ENCODE assay signal across 8 cellular contexts in genomic region chr2:178523596-178524134, GRCh38. TPM values are rescaled to one million over a fixed set of nuclear protein-coding genes. Genes with fewer than 3 reads are reported as not detected.
DNase-seq lines count a peak whose midpoint lies in the region; ATAC-seq and TF ChIP-seq lines count a peak whose summit lies in the region.

No MANE protein-coding gene starts in this region.

- dilution Hi-C loops in IMR-90 (cut with HindIII; ENCODE audit: low sequenced_read_pairs, unreplicated experiment), result no loop called here

- no peak overlapping the region for H2BK120ac ChIP-seq in IMR-90 (ENCODE audit: low read depth, low read length)

- no peak for TF ChIP-seq POLR2A in IMR-90 (IDR thresholded peaks at IDR 0.05; ENCODE audit: low read depth, low read length)

- H3K9ac ChIP-seq in IMR-90 (ENCODE audit: low read depth, low read length) (peak overlapping the region; percentile 98), colonic mucosa (ENCODE audit: low read depth in 2 of 2, low read length in 2 of 2) (peak overlapping the region; percentile 53 to 77), mucosa of stomach (ENCODE audit: low read length) (peak overlapping the region; percentile 84)

- no peak overlapping the region for H2AK5ac ChIP-seq in IMR-90 (ENCODE audit: low read depth, low read length)

- H3K79me1 ChIP-seq in IMR-90 (ENCODE audit: low read depth in 1 of 2, low read length in 2 of 2), result peaks cover 13 to 26% of the 10 kb centered on the region in 2 experiments; a peak in 3 of 4 replicates

- POLR2A ChIA-PET in IMR-90 (lab: Charles Lee; ENCODE audit: unreplicated experiment), result interaction anchor here (0.9 kb wide), 1 partner anchor 73 kb away, joined by 3 read pairs; the partner anchor contains the start of genes PJVK and PRKRA

- no peak overlapping the region for H2BK20ac ChIP-seq in IMR-90 (ENCODE audit: low read depth, low read length)

- H4K8ac ChIP-seq in IMR-90 (ENCODE audit: low read depth in 2 of 2, low read length in 2 of 2), result peak overlapping the region; percentile 46 to 93; a peak in 3 of 4 replicates

- TF ChIP-seq RAD21 in IMR-90 (IDR thresholded peaks at IDR 0.05; ENCODE audit: low read length), result no peak

- peaks cover under 1% of the 10 kb centered on the region; the same call in 1 of the 2 replicates for H3K9me1 ChIP-seq in IMR-90 (ENCODE audit: insufficient read depth, low read length)

- H2AK9ac ChIP-seq in IMR-90 (replicated peaks; ENCODE audit: low read depth, low read length, poor library complexity), result peak overlapping the region; percentile 79

- peak overlapping the region; percentile 27 for H3K27ac ChIP-seq in IMR-90 (ENCODE audit: insufficient read depth, low read length)
- no peak overlapping the region for H3K27ac ChIP-seq in colonic mucosa

- H3K4me3 ChIP-seq in IMR-90 (ENCODE audit: insufficient read depth, low read depth, low read length) (peak overlapping the region; percentile 96), colonic mucosa (peak overlapping the region; percentile 60), mucosa of stomach (ENCODE audit: low read length) (peak overlapping the region; percentile 100)

- H3K18ac ChIP-seq in IMR-90 (ENCODE audit: low read depth, low read length), result no peak overlapping the region

- CTCF ChIA-PET in IMR-90 (lab: Yijun Ruan, JAX), result interaction anchor here (0.6 to 1.3 kb wide), 3 partner anchors 9 to 1107 kb away, joined by 3 to 4 read pairs (median 3); no protein-coding TSS in a partner anchor

- peak overlapping the region; percentile 75; the same call in 1 of the 2 replicates for H3K56ac ChIP-seq in IMR-90 (ENCODE audit: extremely low read depth, insufficient read depth, low read length)

- H4K91ac ChIP-seq in IMR-90 (ENCODE audit: insufficient read depth, low read depth, low read length), result peak overlapping the region; percentile 6; the same call in 1 of the 2 replicates

- H3K36me3 ChIP-seq in IMR-90 (ENCODE audit: control insufficient read depth, insufficient read depth, low read length) (peaks cover 2% of the 10 kb centered on the region), colonic mucosa (no peaks in the 10 kb centered on the region), mucosa of stomach (ENCODE audit: control insufficient read depth, insufficient read depth, low read length) (no peaks in the 10 kb centered on the region)

- peak overlapping the region; percentile 73 for H3K4me2 ChIP-seq in IMR-90 (ENCODE audit: low read depth, low read length)

- H3K27me3 ChIP-seq in IMR-90 (ENCODE audit: control insufficient read depth, insufficient read depth, low read length), result no peaks in the 10 kb centered on the region
- no peaks in the 10 kb centered on the region for H3K27me3 ChIP-seq in colonic mucosa
- no peaks in the 10 kb centered on the region for H3K27me3 ChIP-seq in mucosa of stomach (ENCODE audit: control insufficient read depth, insufficient read depth, low read length)

- H3K9me3 ChIP-seq in IMR-90 (ENCODE audit: control insufficient read depth, insufficient read depth, low read length), result no peaks in the 10 kb centered on the region
- H3K9me3 ChIP-seq in colonic mucosa, result no peaks in the 10 kb centered on the region
- no peaks in the 10 kb centered on the region for H3K9me3 ChIP-seq in mucosa of stomach (ENCODE audit: control insufficient read depth, low read length)

- intact Hi-C loops in IMR-90 (cut with micrococcal nuclease), result loop anchor here (5.0 kb wide), 1 partner anchor 411 kb away; the partner anchor contains the start of gene RBM45
- intact Hi-C loops in colonic mucosa (cut with DNase I), result loop anchor here (5.0 kb wide), 1 partner anchor 36 kb away; no protein-coding TSS in a partner anchor

- TF ChIP-seq CTCF in IMR-90 (conservative IDR thresholded peaks at IDR 0.05; ENCODE audit: low read depth, low read length), result no peak
- no peak for TF ChIP-seq CTCF in colonic mucosa (IDR thresholded peaks at IDR 0.05)

- in situ Hi-C loops in IMR-90 (cut with MboI; ENCODE audit: low sequenced_read_pairs), result no loop called here

- peak overlapping the region; percentile 90; the same call in 1 of the 2 replicates for H3K23ac ChIP-seq in IMR-90 (ENCODE audit: low read depth, low read length)

- no CpG with 5 or more reads among the region's 8 CpGs for WGBS in IMR-90 (ENCODE audit: extremely low coverage in 2 of 2, insufficient read length in 1 of 2), 2 experiments

- no peak overlapping the region for H2BK15ac ChIP-seq in IMR-90 (ENCODE audit: low read depth, low read length)

- BruUV-seq in IMR-90 (replicated peaks; lab: Mats Ljungman, UMichigan), result no TSS peak

- H2BK5ac ChIP-seq in IMR-90 (ENCODE audit: low read depth, low read length, poor library complexity, severe bottlenecking), result peak overlapping the region; percentile 76

- H3K4me1 ChIP-seq in IMR-90 (ENCODE audit: control insufficient read depth, insufficient read depth, low read length), result no peaks in the 10 kb centered on the region
- H3K4me1 ChIP-seq in colonic mucosa, result no peaks in the 10 kb centered on the region
- peaks cover 5% of the 10 kb centered on the region for H3K4me1 ChIP-seq in mucosa of stomach (ENCODE audit: control insufficient read depth, insufficient read depth, low read length)

- peak overlapping the region; percentile 77 for H3K4ac ChIP-seq in IMR-90 (ENCODE audit: low read depth, low read length)

- no peaks in the 10 kb centered on the region for H4K20me1 ChIP-seq in IMR-90 (ENCODE audit: insufficient read depth, low read length)

- DNase-seq in IMR-90, result peak; percentile 7
- no peak for DNase-seq in colonic mucosa
- no peak for DNase-seq in NCI-H2227 (lab: John Stamatoyannopoulos, UW; ENCODE audit: unreplicated experiment)
- no peak for DNase-seq in NK-92 treated with Interleukin-12 subunit alpha and Interleukin-12 subunit beta, amount 100 ng/mL, for 24 hours (lab: John Stamatoyannopoulos, UW)
- no peak for DNase-seq in HCEC 1CT
- no peak for DNase-seq in stimulated activated naive CD4-positive, alpha-beta T cell treated with Interleukin-2 at 50 U/mL for 16 hours (lab: John Stamatoyannopoulos, UW)

- H4K5ac ChIP-seq in IMR-90 (ENCODE audit: low read depth, low read length), result no peak overlapping the region; the same call in 1 of the 2 replicates

- peak; percentile 4 for ATAC-seq in GM18870 (IDR thresholded peaks at IDR 0.05; ENCODE audit: unreplicated experiment)
- peak; percentile 13; the same call in 1 of the 2 replicates for ATAC-seq in IMR-90 (ENCODE audit: low read depth)

- H2AFZ ChIP-seq in IMR-90 (replicated peaks; ENCODE audit: low read length, poor library complexity), result peak overlapping the region; percentile 91

- peak overlapping the region; percentile 77 for H3K14ac ChIP-seq in IMR-90 (replicated peaks; ENCODE audit: low read depth, low read length)

TF ChIP-seq in IMR-90, 13 proteins besides CTCF, POLR2A, EP300 and RAD21:
- TF ChIP-seq ELK1 (IDR thresholded peaks at IDR 0.05; ENCODE audit: borderline replicate concordance, low read depth, low read length), result no peak
- TF ChIP-seq USF2 (IDR thresholded peaks at IDR 0.05; ENCODE audit: low read depth, low read length), result no peak
- no peak for TF ChIP-seq CHD1 (IDR thresholded peaks at IDR 0.05; ENCODE audit: low read depth, low read length)
- TF ChIP-seq MXI1 (IDR thresholded peaks at IDR 0.05; ENCODE audit: borderline replicate concordance, low read depth, low read length), result no peak
- TF ChIP-seq FOS (IDR thresholded peaks at IDR 0.05; ENCODE audit: low read depth, low read length), result no peak
- TF ChIP-seq RCOR1 (IDR thresholded peaks at IDR 0.05; ENCODE audit: insufficient replicate concordance, low read length), result no peak
- TF ChIP-seq NFE2L2 (IDR thresholded peaks at IDR 0.05; ENCODE audit: low read depth, low read length), result no peak
- no peak for TF ChIP-seq CEBPB (IDR thresholded peaks at IDR 0.05; ENCODE audit: low read depth, low read length)
- TF ChIP-seq RFX5 (IDR thresholded peaks at IDR 0.05; ENCODE audit: low read depth, low read length), result no peak
- TF ChIP-seq MAZ (IDR thresholded peaks at IDR 0.05; ENCODE audit: borderline replicate concordance, low read depth, low read length), result no peak
- no peak for TF ChIP-seq MAFK (IDR thresholded peaks at IDR 0.05; ENCODE audit: low read depth, low read length)

RNA-seq across cellular contexts. Expression of gene PLEKHA3, which starts 43.4 kb away (rescaled TPM):
- total RNA-seq in IMR-90 (2012; rRNA removed) (3.9 and 5.0 TPM in 2 replicates), colonic mucosa (10 to 100 TPM; 19.3 to 26.1 TPM)
- polyA plus RNA-seq in IMR-90 (2012; rRNA removed), result 5.5 and 9.6 TPM in 2 replicates
- polyA plus RNA-seq in IMR-90 (2012; cell fraction: cytosol; rRNA removed), result 0.99 and 1.9 TPM in 2 replicates
- polyA plus RNA-seq in IMR-90 (2012; cell fraction: nucleus; rRNA removed; ENCODE audit: low replicate concordance), result 0.47 and 3.1 TPM in 2 replicates

RNA-seq across cellular contexts. Expression of gene FKBP7, which starts 45.3 kb away (rescaled TPM):
- total RNA-seq in IMR-90 (2012; rRNA removed) (32.6 and 36.9 TPM in 2 replicates), colonic mucosa (1 to 10 TPM; 2.6 to 3.9 TPM)
- 51.0 and 53.3 TPM in 2 replicates for polyA plus RNA-seq in IMR-90 (2012; rRNA removed)
- polyA plus RNA-seq in IMR-90 (2012; cell fraction: cytosol; rRNA removed), result 8.0 and 13.7 TPM in 2 replicates
- 1.3 and 11.6 TPM in 2 replicates for polyA plus RNA-seq in IMR-90 (2012; cell fraction: nucleus; rRNA removed; ENCODE audit: low replicate concordance)
